In the genomic region with DNA sequence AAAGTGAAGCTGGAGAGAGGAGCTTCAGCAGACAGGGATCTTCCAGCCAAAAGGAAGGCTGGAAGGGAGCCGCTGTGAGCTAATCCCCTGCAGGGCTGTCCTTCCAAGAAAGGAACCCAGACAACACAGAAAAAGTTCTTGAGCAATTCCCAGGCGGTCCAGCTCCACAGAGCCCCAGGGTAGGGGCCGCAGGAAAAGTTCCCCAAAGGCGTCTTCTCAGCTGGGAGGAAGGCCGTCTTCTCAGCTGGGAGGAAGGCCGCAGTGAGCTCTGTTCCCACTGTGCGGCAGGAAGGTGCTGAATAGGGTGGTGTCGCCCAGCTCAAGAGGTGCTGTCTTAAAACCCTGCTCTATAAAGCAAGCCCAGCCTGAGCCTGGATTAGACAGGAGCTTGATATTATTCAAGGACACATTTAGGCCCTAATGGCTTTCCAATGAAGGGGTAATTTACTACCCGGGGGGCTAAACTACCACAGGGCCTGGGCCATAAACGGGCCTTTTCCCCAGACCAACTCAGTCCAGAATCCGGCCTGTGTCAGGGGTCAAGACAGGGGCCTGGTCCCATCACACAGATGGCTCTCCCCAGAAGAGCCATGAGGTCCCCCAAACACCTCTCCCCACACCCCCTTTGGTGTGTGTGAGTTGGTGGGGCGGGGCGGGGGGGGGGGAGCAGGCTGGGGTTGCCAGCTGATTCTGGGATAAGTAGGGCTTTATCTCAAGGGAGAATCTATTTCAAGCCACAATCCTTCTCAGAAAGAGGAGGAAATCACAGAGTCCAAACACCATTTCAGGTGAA, we compare ENCODE assay signal across 9 cellular contexts.
DNase-seq lines count a peak whose midpoint lies in the region; ATAC-seq and TF ChIP-seq lines count a peak whose summit lies in the region.
"Had no signal": no experiment of that assay in that cellular context is flagged by ENCODE, and none has a peak within 500 bp of the region (broad histone marks: within the 10 kb centered on the region; RNA-seq: fewer than 3 reads in every experiment).

No MANE protein-coding gene starts in this region.

- no peaks in the 10 kb centered on the region for H3K9me3 Mint-ChIP-seq in Calu3 (ENCODE audit: low read depth, unreplicated experiment)

- H3K9me3 ChIP-seq in T-helper 17 cell (ENCODE audit: control insufficient read depth, low read length, poor library complexity, severe bottlenecking), result no peaks in the 10 kb centered on the region
- no peaks in the 10 kb centered on the region for H3K9me3 ChIP-seq in cardiac muscle cell (ENCODE audit: low read depth)

- H3K4me1 Mint-ChIP-seq in Calu3 (ENCODE audit: low read depth, unreplicated experiment) (peaks cover 61% of the 10 kb centered on the region), T-helper 17 cell (peaks cover 40% of the 10 kb centered on the region)

- H3K27ac ChIP-seq in cardiac muscle cell, result peak overlapping the region; percentile 74

- BruUV-seq in Calu3 (replicated peaks; lab: Mats Ljungman, UMichigan), result TSS peak; percentile 39

- peak overlapping the region; percentile 4 for H3K27ac Mint-ChIP-seq in Calu3 (ENCODE audit: unreplicated experiment)
- H3K27ac Mint-ChIP-seq in T-helper 17 cell, result peak overlapping the region; percentile 56

- no peaks in the 10 kb centered on the region for H3K36me3 ChIP-seq in cardiac muscle cell

- H3K27me3 Mint-ChIP-seq in Calu3 (ENCODE audit: unreplicated experiment) (peaks cover 12% of the 10 kb centered on the region), T-helper 17 cell (no peaks in the 10 kb centered on the region)

- CTCF ChIA-PET in Calu3 (lab: Charles Lee), result no interaction called here

- intact Hi-C loops in Calu3 (cut with micrococcal nuclease; ENCODE audit: unreplicated experiment) (loop anchor here (10.0 kb wide), 1 partner anchor 147 kb away; no protein-coding TSS in a partner anchor), posterior vena cava (cut with DNase I) (no loop called here)

- H3K36me3 Mint-ChIP-seq in Calu3 (ENCODE audit: insufficient read depth, unreplicated experiment) (peaks cover 47% of the 10 kb centered on the region), T-helper 17 cell (ENCODE audit: low read depth) (no peaks in the 10 kb centered on the region)

- ATAC-seq in T-helper 17 cell (no peak), GM21786 (IDR thresholded peaks at IDR 0.05; ENCODE audit: unreplicated experiment) (no peak)

- H3K4me1 ChIP-seq in cardiac muscle cell (ENCODE audit: low read depth), result peaks cover 40% of the 10 kb centered on the region

- peak overlapping the region; percentile 89 for H3K4me3 Mint-ChIP-seq in Calu3 (ENCODE audit: low read depth, unreplicated experiment)
- H3K4me3 Mint-ChIP-seq in T-helper 17 cell, result peak overlapping the region; percentile 92

- no peaks in the 10 kb centered on the region for H3K27me3 ChIP-seq in cardiac muscle cell

- DNase-seq in Calu3 (no peak), T-helper 17 cell (no peak), cardiac muscle cell (ENCODE audit: low read depth in 1 of 2, low spot score in 1 of 2) (peak in 1 of 2 donors; percentile 40), posterior vena cava (ENCODE audit: low spot score) (peak; percentile 74), NCI-H187 (lab: John Stamatoyannopoulos, UW) (no peak), EL (no peak), SK-N-DZ (ENCODE audit: low spot score) (no peak)
- DNase-seq: NCI-H446 had no signal

- H3K4me3 ChIP-seq in cardiac muscle cell, result peak overlapping the region; percentile 90

- no peak for TF ChIP-seq CTCF in Calu3 (IDR thresholded peaks at IDR 0.05; ENCODE audit: unreplicated experiment)
- TF ChIP-seq CTCF in cardiac muscle cell (IDR thresholded peaks at IDR 0.05; ENCODE audit: low read depth, low read length), result no peak
